In the genomic region with DNA sequence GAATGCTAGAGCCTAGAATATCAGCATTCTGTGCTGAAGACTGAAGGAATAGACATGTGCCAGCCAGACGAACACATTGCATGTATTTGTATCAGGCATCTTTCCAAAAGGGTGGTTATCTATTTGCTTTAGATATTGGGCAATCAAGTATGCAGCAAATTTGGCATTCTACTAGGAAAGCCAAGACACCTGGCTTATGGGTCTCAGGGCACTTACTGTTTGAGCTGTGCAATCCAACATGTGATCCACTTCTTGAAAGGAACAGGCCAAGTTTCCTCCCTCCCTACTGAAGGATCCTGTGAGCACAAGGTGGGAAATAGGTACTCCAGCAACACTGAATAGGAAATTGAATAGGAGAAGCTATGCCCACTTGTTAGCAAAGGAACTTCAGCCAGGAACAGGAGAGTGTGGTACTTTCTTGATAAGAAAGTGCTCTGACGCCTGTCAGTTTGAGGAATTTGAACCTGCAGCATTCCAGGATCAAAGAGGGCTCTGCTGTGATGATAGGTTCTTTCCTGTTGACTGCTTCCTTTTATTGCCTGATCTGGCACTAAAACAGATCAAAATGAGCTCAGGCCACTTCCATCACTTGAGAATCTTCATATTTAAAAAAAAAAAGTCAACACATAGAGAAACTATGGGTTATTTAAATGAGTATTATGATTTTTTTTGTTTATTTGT, we compare ENCODE assay signal across 1 cellular context.
TF ChIP-seq lines count a peak whose summit lies in the region.

No MANE protein-coding gene starts in this region.

TF ChIP-seq in HepG2, 621 proteins besides CTCF, POLR2A, EP300 and RAD21 (continues in another document):
- TF ChIP-seq, protein P1, sequence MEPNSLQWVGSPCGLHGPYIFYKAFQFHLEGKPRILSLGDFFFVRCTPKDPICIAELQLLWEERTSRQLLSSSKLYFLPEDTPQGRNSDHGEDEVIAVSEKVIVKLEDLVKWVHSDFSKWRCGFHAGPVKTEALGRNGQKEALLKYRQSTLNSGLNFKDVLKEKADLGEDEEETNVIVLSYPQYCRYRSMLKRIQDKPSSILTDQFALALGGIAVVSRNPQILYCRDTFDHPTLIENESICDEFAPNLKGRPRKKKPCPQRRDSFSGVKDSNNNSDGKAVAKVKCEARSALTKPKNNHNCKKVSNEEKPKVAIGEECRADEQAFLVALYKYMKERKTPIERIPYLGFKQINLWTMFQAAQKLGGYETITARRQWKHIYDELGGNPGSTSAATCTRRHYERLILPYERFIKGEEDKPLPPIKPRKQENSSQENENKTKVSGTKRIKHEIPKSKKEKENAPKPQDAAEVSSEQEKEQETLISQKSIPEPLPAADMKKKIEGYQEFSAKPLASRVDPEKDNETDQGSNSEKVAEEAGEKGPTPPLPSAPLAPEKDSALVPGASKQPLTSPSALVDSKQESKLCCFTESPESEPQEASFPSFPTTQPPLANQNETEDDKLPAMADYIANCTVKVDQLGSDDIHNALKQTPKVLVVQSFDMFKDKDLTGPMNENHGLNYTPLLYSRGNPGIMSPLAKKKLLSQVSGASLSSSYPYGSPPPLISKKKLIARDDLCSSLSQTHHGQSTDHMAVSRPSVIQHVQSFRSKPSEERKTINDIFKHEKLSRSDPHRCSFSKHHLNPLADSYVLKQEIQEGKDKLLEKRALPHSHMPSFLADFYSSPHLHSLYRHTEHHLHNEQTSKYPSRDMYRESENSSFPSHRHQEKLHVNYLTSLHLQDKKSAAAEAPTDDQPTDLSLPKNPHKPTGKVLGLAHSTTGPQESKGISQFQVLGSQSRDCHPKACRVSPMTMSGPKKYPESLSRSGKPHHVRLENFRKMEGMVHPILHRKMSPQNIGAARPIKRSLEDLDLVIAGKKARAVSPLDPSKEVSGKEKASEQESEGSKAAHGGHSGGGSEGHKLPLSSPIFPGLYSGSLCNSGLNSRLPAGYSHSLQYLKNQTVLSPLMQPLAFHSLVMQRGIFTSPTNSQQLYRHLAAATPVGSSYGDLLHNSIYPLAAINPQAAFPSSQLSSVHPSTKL (CRISPR knock-in tag; IDR thresholded peaks at IDR 0.05) = peak; percentile 41; the same call in 1 of the 2 replicates
- no peak for TF ChIP-seq ZNF367 (CRISPR knock-in tag; IDR thresholded peaks at IDR 0.05; ENCODE audit: borderline replicate concordance)
- no peak for TF ChIP-seq ZFP62 (CRISPR knock-in tag; IDR thresholded peaks at IDR 0.05)
- TF ChIP-seq, protein P2, sequence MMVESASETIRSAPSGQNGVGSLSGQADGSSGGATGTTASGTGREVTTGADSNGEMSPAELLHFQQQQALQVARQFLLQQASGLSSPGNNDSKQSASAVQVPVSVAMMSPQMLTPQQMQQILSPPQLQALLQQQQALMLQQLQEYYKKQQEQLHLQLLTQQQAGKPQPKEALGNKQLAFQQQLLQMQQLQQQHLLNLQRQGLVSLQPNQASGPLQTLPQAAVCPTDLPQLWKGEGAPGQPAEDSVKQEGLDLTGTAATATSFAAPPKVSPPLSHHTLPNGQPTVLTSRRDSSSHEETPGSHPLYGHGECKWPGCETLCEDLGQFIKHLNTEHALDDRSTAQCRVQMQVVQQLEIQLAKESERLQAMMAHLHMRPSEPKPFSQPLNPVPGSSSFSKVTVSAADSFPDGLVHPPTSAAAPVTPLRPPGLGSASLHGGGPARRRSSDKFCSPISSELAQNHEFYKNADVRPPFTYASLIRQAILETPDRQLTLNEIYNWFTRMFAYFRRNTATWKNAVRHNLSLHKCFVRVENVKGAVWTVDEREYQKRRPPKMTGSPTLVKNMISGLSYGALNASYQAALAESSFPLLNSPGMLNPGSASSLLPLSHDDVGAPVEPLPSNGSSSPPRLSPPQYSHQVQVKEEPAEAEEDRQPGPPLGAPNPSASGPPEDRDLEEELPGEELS (CRISPR knock-in tag; IDR thresholded peaks at IDR 0.05) = peak; percentile 84
- TF ChIP-seq KDM6A (CRISPR knock-in tag; IDR thresholded peaks at IDR 0.05; ENCODE audit: low read depth) = no peak
- TF ChIP-seq, protein P3, sequence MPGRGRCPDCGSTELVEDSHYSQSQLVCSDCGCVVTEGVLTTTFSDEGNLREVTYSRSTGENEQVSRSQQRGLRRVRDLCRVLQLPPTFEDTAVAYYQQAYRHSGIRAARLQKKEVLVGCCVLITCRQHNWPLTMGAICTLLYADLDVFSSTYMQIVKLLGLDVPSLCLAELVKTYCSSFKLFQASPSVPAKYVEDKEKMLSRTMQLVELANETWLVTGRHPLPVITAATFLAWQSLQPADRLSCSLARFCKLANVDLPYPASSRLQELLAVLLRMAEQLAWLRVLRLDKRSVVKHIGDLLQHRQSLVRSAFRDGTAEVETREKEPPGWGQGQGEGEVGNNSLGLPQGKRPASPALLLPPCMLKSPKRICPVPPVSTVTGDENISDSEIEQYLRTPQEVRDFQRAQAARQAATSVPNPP (CRISPR knock-in tag; IDR thresholded peaks at IDR 0.05) = no peak
- TF ChIP-seq, protein P4, sequence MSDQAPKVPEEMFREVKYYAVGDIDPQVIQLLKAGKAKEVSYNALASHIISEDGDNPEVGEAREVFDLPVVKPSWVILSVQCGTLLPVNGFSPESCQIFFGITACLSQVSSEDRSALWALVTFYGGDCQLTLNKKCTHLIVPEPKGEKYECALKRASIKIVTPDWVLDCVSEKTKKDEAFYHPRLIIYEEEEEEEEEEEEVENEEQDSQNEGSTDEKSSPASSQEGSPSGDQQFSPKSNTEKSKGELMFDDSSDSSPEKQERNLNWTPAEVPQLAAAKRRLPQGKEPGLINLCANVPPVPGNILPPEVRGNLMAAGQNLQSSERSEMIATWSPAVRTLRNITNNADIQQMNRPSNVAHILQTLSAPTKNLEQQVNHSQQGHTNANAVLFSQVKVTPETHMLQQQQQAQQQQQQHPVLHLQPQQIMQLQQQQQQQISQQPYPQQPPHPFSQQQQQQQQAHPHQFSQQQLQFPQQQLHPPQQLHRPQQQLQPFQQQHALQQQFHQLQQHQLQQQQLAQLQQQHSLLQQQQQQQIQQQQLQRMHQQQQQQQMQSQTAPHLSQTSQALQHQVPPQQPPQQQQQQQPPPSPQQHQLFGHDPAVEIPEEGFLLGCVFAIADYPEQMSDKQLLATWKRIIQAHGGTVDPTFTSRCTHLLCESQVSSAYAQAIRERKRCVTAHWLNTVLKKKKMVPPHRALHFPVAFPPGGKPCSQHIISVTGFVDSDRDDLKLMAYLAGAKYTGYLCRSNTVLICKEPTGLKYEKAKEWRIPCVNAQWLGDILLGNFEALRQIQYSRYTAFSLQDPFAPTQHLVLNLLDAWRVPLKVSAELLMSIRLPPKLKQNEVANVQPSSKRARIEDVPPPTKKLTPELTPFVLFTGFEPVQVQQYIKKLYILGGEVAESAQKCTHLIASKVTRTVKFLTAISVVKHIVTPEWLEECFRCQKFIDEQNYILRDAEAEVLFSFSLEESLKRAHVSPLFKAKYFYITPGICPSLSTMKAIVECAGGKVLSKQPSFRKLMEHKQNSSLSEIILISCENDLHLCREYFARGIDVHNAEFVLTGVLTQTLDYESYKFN (CRISPR knock-in tag; conservative IDR thresholded peaks at IDR 0.05) = peak; percentile 78
- 0 out of 2 replicates have a peak, but pooled peaks have one; percentile 75 for TF ChIP-seq ZNF317 (CRISPR knock-in tag; IDR thresholded peaks at IDR 0.05)
- TF ChIP-seq, protein P5, sequence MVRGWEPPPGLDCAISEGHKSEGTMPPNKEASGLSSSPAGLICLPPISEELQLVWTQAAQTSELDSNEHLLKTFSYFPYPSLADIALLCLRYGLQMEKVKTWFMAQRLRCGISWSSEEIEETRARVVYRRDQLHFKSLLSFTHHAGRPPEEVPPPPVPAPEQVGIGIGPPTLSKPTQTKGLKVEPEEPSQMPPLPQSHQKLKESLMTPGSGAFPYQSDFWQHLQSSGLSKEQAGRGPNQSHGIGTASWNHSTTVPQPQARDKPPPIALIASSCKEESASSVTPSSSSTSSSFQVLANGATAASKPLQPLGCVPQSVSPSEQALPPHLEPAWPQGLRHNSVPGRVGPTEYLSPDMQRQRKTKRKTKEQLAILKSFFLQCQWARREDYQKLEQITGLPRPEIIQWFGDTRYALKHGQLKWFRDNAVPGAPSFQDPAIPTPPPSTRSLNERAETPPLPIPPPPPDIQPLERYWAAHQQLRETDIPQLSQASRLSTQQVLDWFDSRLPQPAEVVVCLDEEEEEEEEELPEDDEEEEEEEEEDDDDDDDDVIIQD (CRISPR knock-in tag; IDR thresholded peaks at IDR 0.05; ENCODE audit: low read depth) = peak; percentile 30; the same call in 1 of the 2 replicates
- no peak for TF ChIP-seq ZNF234 (CRISPR knock-in tag; conservative IDR thresholded peaks at IDR 0.05)
- TF ChIP-seq NCOA2 (CRISPR knock-in tag; IDR thresholded peaks at IDR 0.05) = peak; percentile 39; the same call in 1 of the 2 replicates
- TF ChIP-seq HNF4G (IDR thresholded peaks at IDR 0.05; ENCODE audit: borderline replicate concordance, low read depth, low read length) = peak; percentile 49
- TF ChIP-seq HNF4G (CRISPR knock-in tag; IDR thresholded peaks at IDR 0.05; ENCODE audit: borderline replicate concordance, low read depth) = no peak
- TF ChIP-seq CEBPG (CRISPR knock-in tag; IDR thresholded peaks at IDR 0.05) = peak; percentile 57
- TF ChIP-seq, protein P6, sequence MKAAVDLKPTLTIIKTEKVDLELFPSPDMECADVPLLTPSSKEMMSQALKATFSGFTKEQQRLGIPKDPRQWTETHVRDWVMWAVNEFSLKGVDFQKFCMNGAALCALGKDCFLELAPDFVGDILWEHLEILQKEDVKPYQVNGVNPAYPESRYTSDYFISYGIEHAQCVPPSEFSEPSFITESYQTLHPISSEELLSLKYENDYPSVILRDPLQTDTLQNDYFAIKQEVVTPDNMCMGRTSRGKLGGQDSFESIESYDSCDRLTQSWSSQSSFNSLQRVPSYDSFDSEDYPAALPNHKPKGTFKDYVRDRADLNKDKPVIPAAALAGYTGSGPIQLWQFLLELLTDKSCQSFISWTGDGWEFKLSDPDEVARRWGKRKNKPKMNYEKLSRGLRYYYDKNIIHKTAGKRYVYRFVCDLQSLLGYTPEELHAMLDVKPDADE (CRISPR knock-in tag; IDR thresholded peaks at IDR 0.05) = no peak
- peak; percentile 78; the same call in 1 of the 2 replicates for TF ChIP-seq MEIS1 (CRISPR knock-in tag; IDR thresholded peaks at IDR 0.05; ENCODE audit: borderline replicate concordance)
- peak; percentile 27; the same call in 1 of the 2 replicates for TF ChIP-seq ZNF292 (CRISPR knock-in tag; IDR thresholded peaks at IDR 0.05; ENCODE audit: borderline replicate concordance, low read depth)
- 0 out of 2 replicates have a peak, but pooled peaks have one; percentile 32 for TF ChIP-seq ZNF441 (CRISPR knock-in tag; IDR thresholded peaks at IDR 0.05; ENCODE audit: borderline replicate concordance)
- TF ChIP-seq DPF2 (CRISPR knock-in tag; IDR thresholded peaks at IDR 0.05; ENCODE audit: borderline replicate concordance, low read depth) = peak; percentile 58; the same call in 1 of the 2 replicates
- TF ChIP-seq, protein P7, sequence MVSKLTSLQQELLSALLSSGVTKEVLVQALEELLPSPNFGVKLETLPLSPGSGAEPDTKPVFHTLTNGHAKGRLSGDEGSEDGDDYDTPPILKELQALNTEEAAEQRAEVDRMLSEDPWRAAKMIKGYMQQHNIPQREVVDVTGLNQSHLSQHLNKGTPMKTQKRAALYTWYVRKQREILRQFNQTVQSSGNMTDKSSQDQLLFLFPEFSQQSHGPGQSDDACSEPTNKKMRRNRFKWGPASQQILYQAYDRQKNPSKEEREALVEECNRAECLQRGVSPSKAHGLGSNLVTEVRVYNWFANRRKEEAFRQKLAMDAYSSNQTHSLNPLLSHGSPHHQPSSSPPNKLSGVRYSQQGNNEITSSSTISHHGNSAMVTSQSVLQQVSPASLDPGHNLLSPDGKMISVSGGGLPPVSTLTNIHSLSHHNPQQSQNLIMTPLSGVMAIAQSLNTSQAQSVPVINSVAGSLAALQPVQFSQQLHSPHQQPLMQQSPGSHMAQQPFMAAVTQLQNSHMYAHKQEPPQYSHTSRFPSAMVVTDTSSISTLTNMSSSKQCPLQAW (CRISPR knock-in tag; IDR thresholded peaks at IDR 0.05) = 0 out of 2 replicates have a peak, but pooled peaks have one; percentile 4
- TF ChIP-seq, protein P8, sequence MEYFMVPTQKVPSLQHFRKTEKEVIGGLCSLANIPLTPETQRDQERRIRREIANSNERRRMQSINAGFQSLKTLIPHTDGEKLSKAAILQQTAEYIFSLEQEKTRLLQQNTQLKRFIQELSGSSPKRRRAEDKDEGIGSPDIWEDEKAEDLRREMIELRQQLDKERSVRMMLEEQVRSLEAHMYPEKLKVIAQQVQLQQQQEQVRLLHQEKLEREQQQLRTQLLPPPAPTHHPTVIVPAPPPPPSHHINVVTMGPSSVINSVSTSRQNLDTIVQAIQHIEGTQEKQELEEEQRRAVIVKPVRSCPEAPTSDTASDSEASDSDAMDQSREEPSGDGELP (IDR thresholded peaks at IDR 0.05; ENCODE audit: borderline replicate concordance, low read depth) = no peak
- TF ChIP-seq ISL2 (CRISPR knock-in tag; IDR thresholded peaks at IDR 0.05) = 0 out of 2 replicates have a peak, but pooled peaks have one; percentile 23
- peak; percentile 41; the same call in 1 of the 2 replicates for TF ChIP-seq SALL1 (CRISPR knock-in tag; IDR thresholded peaks at IDR 0.05)
- no peak for TF ChIP-seq GLI4 (CRISPR knock-in tag; IDR thresholded peaks at IDR 0.05; ENCODE audit: borderline replicate concordance)
- TF ChIP-seq HNF4A (CRISPR knock-in tag; IDR thresholded peaks at IDR 0.05) = peak; percentile 58
- no peak for TF ChIP-seq ZBTB3 (CRISPR knock-in tag; IDR thresholded peaks at IDR 0.05; ENCODE audit: borderline replicate concordance, low read depth)
- TF ChIP-seq MEIS2 (CRISPR knock-in tag; IDR thresholded peaks at IDR 0.05) = peak; percentile 95
- no peak for TF ChIP-seq HMG20B (CRISPR knock-in tag; conservative IDR thresholded peaks at IDR 0.05)
- peak; percentile 66 for TF ChIP-seq SAP130 (CRISPR knock-in tag; IDR thresholded peaks at IDR 0.05; ENCODE audit: low read depth)
- peak; percentile 74 for TF ChIP-seq ELF3 (CRISPR knock-in tag; IDR thresholded peaks at IDR 0.05)
- no peak for TF ChIP-seq ZNF343 (CRISPR knock-in tag; IDR thresholded peaks at IDR 0.05)
- TF ChIP-seq, protein P9, sequence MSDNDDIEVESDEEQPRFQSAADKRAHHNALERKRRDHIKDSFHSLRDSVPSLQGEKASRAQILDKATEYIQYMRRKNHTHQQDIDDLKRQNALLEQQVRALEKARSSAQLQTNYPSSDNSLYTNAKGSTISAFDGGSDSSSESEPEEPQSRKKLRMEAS (IDR thresholded peaks at IDR 0.05) = no peak
- TF ChIP-seq PPARG (CRISPR knock-in tag; conservative IDR thresholded peaks at IDR 0.05) = peak; percentile 41
- peak; percentile 81; the same call in 1 of the 2 replicates for TF ChIP-seq ETV5 (CRISPR knock-in tag; IDR thresholded peaks at IDR 0.05; ENCODE audit: borderline replicate concordance)
- TF ChIP-seq NR2F6 (IDR thresholded peaks at IDR 0.05) = peak; percentile 11; the same call in 1 of the 2 replicates
- no peak for TF ChIP-seq NR2F6 (CRISPR knock-in tag; IDR thresholded peaks at IDR 0.05)
- TF ChIP-seq SOX5 (CRISPR knock-in tag; IDR thresholded peaks at IDR 0.05; ENCODE audit: borderline replicate concordance) = peak; percentile 33; the same call in 1 of the 2 replicates
- TF ChIP-seq TEAD3 (CRISPR knock-in tag; optimal IDR thresholded peaks at IDR 0.05; ENCODE audit: borderline replicate concordance) = peak; percentile 96
- no peak for TF ChIP-seq THAP11 (CRISPR knock-in tag; IDR thresholded peaks at IDR 0.05)
- no peak for TF ChIP-seq ZNF75D (CRISPR knock-in tag; IDR thresholded peaks at IDR 0.05; ENCODE audit: borderline replicate concordance)
- TF ChIP-seq, protein P10, sequence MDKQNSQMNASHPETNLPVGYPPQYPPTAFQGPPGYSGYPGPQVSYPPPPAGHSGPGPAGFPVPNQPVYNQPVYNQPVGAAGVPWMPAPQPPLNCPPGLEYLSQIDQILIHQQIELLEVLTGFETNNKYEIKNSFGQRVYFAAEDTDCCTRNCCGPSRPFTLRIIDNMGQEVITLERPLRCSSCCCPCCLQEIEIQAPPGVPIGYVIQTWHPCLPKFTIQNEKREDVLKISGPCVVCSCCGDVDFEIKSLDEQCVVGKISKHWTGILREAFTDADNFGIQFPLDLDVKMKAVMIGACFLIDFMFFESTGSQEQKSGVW (CRISPR knock-in tag; IDR thresholded peaks at IDR 0.05; ENCODE audit: borderline replicate concordance) = no peak
